14 cellular contexts compared by ENCODE assay signal in genomic region chr6:54860739-54861138, GRCh38. TPM values are rescaled to one million over a fixed set of nuclear protein-coding genes. Genes with fewer than 3 reads are reported as not detected.
A peak's percentile ranks its signal among the peaks of the same experiment; 100 is the strongest.
DNase-seq lines count a peak whose midpoint lies in the region; ATAC-seq and TF ChIP-seq lines count a peak whose summit lies in the region.
"Had no signal": no experiment of that assay in that cellular context is flagged by ENCODE, and none has a peak within 500 bp of the region (broad histone marks: within the 10 kb centered on the region; RNA-seq: fewer than 3 reads in every experiment).

No MANE protein-coding gene starts in this region.

- H3K36me3 ChIP-seq in kidney epithelial cell (ENCODE audit: control insufficient read depth, insufficient read depth, low read length): no peaks in the 10 kb centered on the region

- no peak for TF ChIP-seq CTCF in astrocyte of the spinal cord (IDR thresholded peaks at IDR 0.05; ENCODE audit: low read depth, low read length)
- TF ChIP-seq CTCF in kidney epithelial cell (IDR thresholded peaks at IDR 0.05; ENCODE audit: insufficient read depth, low read length, poor library complexity, severe bottlenecking): no peak

- DNase-seq in ELR (ENCODE audit: low read depth) (peak; percentile 83), NCI-H226 (peak; percentile 71), astrocyte of the spinal cord (ENCODE audit: low read depth, low spot score) (peak; percentile 72), kidney epithelial cell (ENCODE audit: low read depth) (peak; percentile 71), right cardiac atrium (no peak)
- DNase-seq: activated naive CD4-positive, alpha-beta T cell treated with anti-CD3 and anti-CD28 coated beads, Interleukin-2, amount 50 U/mL, for 16 hours; central memory CD4-positive, alpha-beta T cell; DMS 273 treated with DMSO at 0.1 percent for 48 hours; GM23248; NCI-H1417 had no signal

- intact Hi-C loops in right cardiac atrium (cut with DNase I): no loop called here

- in situ Hi-C loops in astrocyte of the spinal cord (cut with HindIII; ENCODE audit: low sequenced_read_pairs): no loop called here

- no peaks in the 10 kb centered on the region for H3K9me3 ChIP-seq in right cardiac atrium (ENCODE audit: control insufficient read depth, low read length)

- H3K4me3 ChIP-seq in astrocyte of the spinal cord (ENCODE audit: low read depth, low read length): no peak overlapping the region
- no peak overlapping the region for H3K4me3 ChIP-seq in kidney epithelial cell (ENCODE audit: low read depth, low read length)
- no peak overlapping the region for H3K4me3 ChIP-seq in right cardiac atrium (ENCODE audit: low read length)
- H3K4me3 ChIP-seq: GM23248 had no signal

- H3K27me3 ChIP-seq in kidney epithelial cell (ENCODE audit: control insufficient read depth, insufficient read depth, low read length) (no peaks in the 10 kb centered on the region), right cardiac atrium (ENCODE audit: control insufficient read depth, insufficient read depth) (no peaks in the 10 kb centered on the region)

- 85% methylated on average over 5 of the region's 5 CpGs for WGBS in right cardiac atrium

- H3K27ac ChIP-seq in right cardiac atrium (ENCODE audit: low read length): no peak overlapping the region
- H3K27ac ChIP-seq: GM23248 had no signal

- ATAC-seq in HG03196 (IDR thresholded peaks at IDR 0.05; ENCODE audit: unreplicated experiment): no peak
- no peak for ATAC-seq in GM21367 (IDR thresholded peaks at IDR 0.05; ENCODE audit: unreplicated experiment)
- ATAC-seq in GM21423 (IDR thresholded peaks at IDR 0.05; ENCODE audit: unreplicated experiment): no peak
- ATAC-seq in right cardiac atrium: no peak

- H3K4me1 ChIP-seq in right cardiac atrium (ENCODE audit: control insufficient read depth, insufficient read depth, low read length): no peaks in the 10 kb centered on the region

RNA-seq across cellular contexts. Expression of gene FAM83B, which starts 14.2 kb away (rescaled TPM):
- total RNA-seq in kidney epithelial cell (14.5 and 15.7 TPM in 2 replicates), right cardiac atrium (10 to 100 TPM in 2 of 4 donors, 1 to 10 TPM in 2; 6.7 to 13.3 (median 9.4) TPM)
- polyA plus RNA-seq in right cardiac atrium: 1.5 TPM
- total RNA-seq: GM23248, SK-MEL-5 had no signal
- polyA plus RNA-seq: GM23248 had no signal

Comparison
In these comparisons a context has a peak if more than half of its experiments do, and no peak if none do; other contexts are left out.
1. DNase-seq: peak in ELR (single experiment), NCI-H226 (single experiment), astrocyte of the spinal cord (single experiment) and kidney epithelial cell (single experiment); none in right cardiac atrium (0 of 3).